In genomic region chr12:56041579-56042429, GRCh38 we compare ENCODE assay signal across 8 cellular contexts.
DNase-seq lines count a peak whose midpoint lies in the region; ATAC-seq and TF ChIP-seq lines count a peak whose summit lies in the region.

RPS26 (plus strand) TSS chr12:56041918; CDS start chr12:56042167, 249 bp downstream.

- in situ Hi-C loops in astrocyte of the spinal cord (cut with HindIII; ENCODE audit: low sequenced_read_pairs): no loop called here

- TF ChIP-seq CTCF in 22Rv1 (IDR thresholded peaks at IDR 0.05): peak; percentile 90
- TF ChIP-seq CTCF in astrocyte of the spinal cord (IDR thresholded peaks at IDR 0.05; ENCODE audit: low read depth, low read length): peak; percentile 57
- peak; percentile 34 for TF ChIP-seq CTCF in retinal pigment epithelial cell (conservative IDR thresholded peaks at IDR 0.05; ENCODE audit: low read depth, low read length)

- ATAC-seq in GM18511 (IDR thresholded peaks at IDR 0.05; ENCODE audit: unreplicated experiment): peak; percentile 94
- ATAC-seq in HG03039 (IDR thresholded peaks at IDR 0.05; ENCODE audit: unreplicated experiment): peak; percentile 86

- DNase-seq in NCI-H2081 (lab: John Stamatoyannopoulos, UW): peak; percentile 98 to 99
- DNase-seq in T1000 (lab: John Stamatoyannopoulos, UW): peak; percentile 94
- DNase-seq in astrocyte of the spinal cord (ENCODE audit: low read depth, low spot score): peak; percentile 100
- peak; percentile 51 to 99 (median 90) for DNase-seq in hypothalamus (lab: John Stamatoyannopoulos, UW)
- peak; percentile 99 for DNase-seq in retinal pigment epithelial cell (ENCODE audit: low read depth)

- H3K4me3 ChIP-seq in astrocyte of the spinal cord (ENCODE audit: low read depth, low read length) (peak within 1 kb of the TSS; percentile 99), retinal pigment epithelial cell (ENCODE audit: low read length) (peak within 1 kb of the TSS; percentile 71)

- peak within 1 kb of the TSS; percentile 92 for H3K27ac ChIP-seq in 22Rv1

Comparison
In these comparisons a context has a peak if more than half of its experiments do, and no peak if none do; other contexts are left out.
1. Peak in every context shown above with its lines: DNase-seq, ATAC-seq, H3K4me3 ChIP-seq and H3K27ac ChIP-seq.
2. CTCF ChIP-seq: peak in every context shown above with its lines; median percentile 90 in 22Rv1; 57 in astrocyte of the spinal cord; 34 in retinal pigment epithelial cell.